In the genomic region with DNA sequence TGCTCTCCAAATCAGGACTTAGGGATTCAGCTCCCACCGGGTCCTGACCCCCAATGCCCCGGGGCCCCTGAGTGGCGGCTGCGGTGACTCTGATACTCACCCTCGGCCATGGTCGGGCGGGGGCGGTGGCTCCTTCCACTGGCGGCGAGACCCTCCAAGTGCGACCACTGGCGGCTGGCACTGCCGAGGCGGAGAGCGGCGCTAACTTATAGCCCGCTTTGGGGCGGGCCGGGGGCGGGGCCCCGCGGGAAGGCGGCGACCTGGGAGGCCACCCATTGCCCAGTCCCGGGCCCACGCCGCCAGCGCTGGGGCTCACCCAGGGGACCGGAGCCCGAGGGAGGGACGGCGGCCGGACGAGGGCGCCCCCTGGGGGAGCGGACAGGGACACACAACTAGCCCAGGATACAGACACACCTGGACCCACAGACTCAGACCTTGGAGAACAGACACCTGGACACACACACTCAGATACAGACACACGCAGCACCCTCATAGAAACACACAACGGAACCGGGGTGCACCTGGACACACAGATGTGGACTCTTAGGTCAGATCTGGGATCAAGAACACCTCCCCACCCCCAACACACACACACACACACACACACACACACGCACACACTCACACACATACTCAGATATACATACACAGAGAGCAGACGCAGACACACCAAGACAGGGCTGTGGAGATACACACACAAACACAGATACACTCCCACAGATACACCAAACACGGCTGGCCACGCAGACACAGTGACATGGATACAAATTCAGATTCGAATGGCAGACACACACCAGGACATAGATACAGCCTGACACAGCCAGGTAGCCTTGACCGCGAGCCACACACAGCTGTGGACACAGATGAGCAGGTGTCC, we compare ENCODE assay signal across 2 cellular contexts.
A peak's percentile ranks its signal among the peaks of the same experiment; 100 is the strongest.
TF ChIP-seq lines count a peak whose summit lies in the region.

TGM2 (minus strand) TSS at position 182 of the 877 bp plus-strand sequence; CDS start at position 110, 72 bp downstream.

TF ChIP-seq in HCT116, 20 proteins besides CTCF, POLR2A, EP300 and RAD21:
- TF ChIP-seq ELF1 (IDR thresholded peaks at IDR 0.05; ENCODE audit: borderline replicate concordance, low read depth) (no peak), YY1 (IDR thresholded peaks at IDR 0.05; ENCODE audit: extremely low read depth, insufficient replicate concordance, low read depth, low read length) (no peak), EGR1 (IDR thresholded peaks at IDR 0.05; ENCODE audit: low read depth) (0 out of 2 replicates have a peak, but pooled peaks have one; percentile 32)
TF ChIP-seq in HCT116: peak in this region for 1.

TF ChIP-seq in H1, 55 proteins besides CTCF, POLR2A, EP300 and RAD21:
- no peak for TF ChIP-seq SUZ12 (IDR thresholded peaks at IDR 0.05; ENCODE audit: low read length)
- peak; percentile 59; the same call in 1 of the 2 replicates for TF ChIP-seq GABPA (IDR thresholded peaks at IDR 0.05; ENCODE audit: borderline replicate concordance, insufficient read depth, low read length)
- peak; percentile 67 for TF ChIP-seq BACH1 (IDR thresholded peaks at IDR 0.05; ENCODE audit: low read length)
- no peak for TF ChIP-seq SIN3A (conservative IDR thresholded peaks at IDR 0.05 in 1 of 2, IDR thresholded peaks at IDR 0.05 in 1 of 2; ENCODE audit: low read depth in 1 of 2, low read length in 2 of 2)
- no peak for TF ChIP-seq SIX5 (IDR thresholded peaks at IDR 0.05; ENCODE audit: low read depth, low read length)
- no peak for TF ChIP-seq SIRT6 (IDR thresholded peaks at IDR 0.05; ENCODE audit: low read length)
- peak; percentile 52 to 72; a peak in 1 of 4 replicates for TF ChIP-seq HDAC2 (IDR thresholded peaks at IDR 0.05; ENCODE audit: borderline replicate concordance in 1 of 2, low read depth in 2 of 2, low read length in 2 of 2)
- TF ChIP-seq YY1 (IDR thresholded peaks at IDR 0.05; ENCODE audit: low read depth, low read length) = 0 out of 2 replicates have a peak, but pooled peaks have one; percentile 9
- TF ChIP-seq CBX5 (IDR thresholded peaks at IDR 0.05; ENCODE audit: low read depth, low read length) = no peak
- peak; percentile 67 for TF ChIP-seq KDM4A (IDR thresholded peaks at IDR 0.05; ENCODE audit: low read depth, low read length, severe bottlenecking)
